In the genomic region with DNA sequence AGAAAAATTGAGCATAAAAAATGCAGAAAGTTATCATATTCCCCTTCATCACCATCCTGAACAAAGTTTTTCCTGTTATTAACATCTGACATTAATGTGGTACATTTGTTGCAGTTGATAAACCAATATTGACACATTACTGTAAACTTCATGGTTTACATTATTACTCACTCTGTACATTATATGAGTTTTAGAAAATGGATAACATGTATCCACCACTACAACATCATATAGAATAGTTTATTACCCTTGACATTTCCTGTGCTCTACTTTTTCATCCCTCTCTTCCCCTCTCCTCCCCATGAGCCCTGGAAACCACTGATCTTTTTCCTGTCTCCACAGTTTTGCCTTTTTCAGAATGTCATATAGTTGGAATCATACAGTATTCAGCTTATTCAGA, we compare ENCODE assay signal across 32 cellular contexts.
DNase-seq lines count a peak whose midpoint lies in the region; ATAC-seq, FAIRE-seq and TF ChIP-seq lines count a peak whose summit lies in the region.
"Had no signal": no experiment of that assay in that cellular context is flagged by ENCODE, and none has a peak within 500 bp of the region (broad histone marks: within the 10 kb centered on the region; RNA-seq: fewer than 3 reads in every experiment).

No MANE protein-coding gene starts in this region.

- H3K9me3 ChIP-seq in PC-3 (ENCODE audit: low read length) (no peaks in the 10 kb centered on the region), transverse colon (peaks cover 0 to 2% of the 10 kb centered on the region in 2 donors)
- H3K9me3 ChIP-seq: A549, BE2C, BLaER1, Caco-2 had no signal

- intact Hi-C loops in PC-3 (cut with micrococcal nuclease) (no loop called here), transverse colon (cut with DNase I; ENCODE audit: low total_unique reads) (no loop called here)

- no peaks in the 10 kb centered on the region for H3K9me2 ChIP-seq in PC-3 (replicated peaks; ENCODE audit: low read length)

- H3K4me1 ChIP-seq in PC-3 (ENCODE audit: insufficient read depth, low read length) = no peaks in the 10 kb centered on the region
- no peaks in the 10 kb centered on the region for H3K4me1 ChIP-seq in transverse colon
- H3K4me1 ChIP-seq: A549; BLaER1; BLaER1 treated with 17β-estradiol and CSF1 and Interleukin-3, amounts not matched to agents 10 nM and 100 nM; Caco-2 had no signal

- in situ Hi-C loops in transverse colon (cut with MboI; ENCODE audit: low pct_ligation_motif_present in 1 of 4, low pct_unique_long_range_greater_than_20kb in 1 of 4, low sequenced_read_pairs in 3 of 4) = no loop called here

- no peak overlapping the region for H2AFZ ChIP-seq in PC-3 (ENCODE audit: low read length)

- TF ChIP-seq POLR2A in GM12891 (IDR thresholded peaks at IDR 0.05; ENCODE audit: low read depth, low read length) (no peak), transverse colon (IDR thresholded peaks at IDR 0.05) (no peak)

- POLR2A ChIA-PET in PC-3 (lab: Charles Lee; ENCODE audit: unreplicated experiment) = no interaction called here

- no peak for FAIRE-seq in GM12891 (lab: Jason Lieb, UNC)
- FAIRE-seq: A204.1, A549, D721Med had no signal

- CTCF ChIA-PET in PC-3 (lab: Charles Lee) = no interaction called here

- H3K4me3 ChIP-seq in PC-3 (ENCODE audit: low read length) (no peak overlapping the region), transverse colon (no peak overlapping the region)
- H3K4me3 ChIP-seq: A549; BLaER1; BLaER1 treated with 17β-estradiol and CSF1 and Interleukin-3, amounts not matched to agents 10 nM and 100 nM had no signal

- BruUV-seq in PC-3 (replicated peaks; lab: Mats Ljungman, UMichigan) = no TSS peak

- peak; percentile 99 for ATAC-seq in PC-3
- ATAC-seq: A549; CD8-positive, alpha-beta T cell had no signal

- H3K27ac ChIP-seq in PC-3 (ENCODE audit: low read length) (no peak overlapping the region), transverse colon (no peak overlapping the region)
- H3K27ac ChIP-seq: 22Rv1; A549; BLaER1; BLaER1 treated with 17β-estradiol and CSF1 and Interleukin-3, amounts not matched to agents 10 nM and 100 nM; C4-2B had no signal

- H3K27me3 ChIP-seq in PC-3 (ENCODE audit: low read length) (no peaks in the 10 kb centered on the region), transverse colon (no peaks in the 10 kb centered on the region)
- H3K27me3 ChIP-seq: BE2C; BLaER1; BLaER1 treated with 17β-estradiol and CSF1 and Interleukin-3, amounts not matched to agents 10 nM and 100 nM had no signal

- H3K36me3 ChIP-seq in PC-3 (ENCODE audit: low read depth, low read length) (no peaks in the 10 kb centered on the region), transverse colon (no peaks in the 10 kb centered on the region)
- H3K36me3 ChIP-seq: BE2C; BLaER1; BLaER1 treated with 17β-estradiol and CSF1 and Interleukin-3, amounts not matched to agents 10 nM and 100 nM had no signal

- H3K9ac ChIP-seq in PC-3 (ENCODE audit: low read length) = no peak overlapping the region
- H3K9ac ChIP-seq: BLaER1; BLaER1 treated with 17β-estradiol and CSF1 and Interleukin-3, amounts not matched to agents 10 nM and 100 nM had no signal

- no peak for TF ChIP-seq CTCF in PC-3 (conservative IDR thresholded peaks at IDR 0.05; ENCODE audit: low read depth, low read length)
- TF ChIP-seq CTCF in transverse colon (IDR thresholded peaks at IDR 0.05) = no peak

- H3K79me2 ChIP-seq in PC-3 (ENCODE audit: low read length) = no peaks in the 10 kb centered on the region

- peak; percentile 47 for DNase-seq in DMS53 (lab: John Stamatoyannopoulos, UW)
- peak; percentile 29 for DNase-seq in DMS53 treated with DMSO at 0.1 percent for 48 hours (lab: John Stamatoyannopoulos, UW; ENCODE audit: unreplicated experiment)
- peak; percentile 36 for DNase-seq in PC-3
- no peak for DNase-seq in GM12891 (ENCODE audit: insufficient read length, low spot score)
- no peak for DNase-seq in transverse colon
- no peak for DNase-seq in NCI-H1048 (lab: John Stamatoyannopoulos, UW)
- DNase-seq: 8988T; ACHN; AML-193; BE2C; C1 segment of cervical spinal cord; Caco-2; Calu3; CD4-positive, alpha-beta memory T cell; CD4-positive, alpha-beta T cell; CD4-positive, CD25-positive, alpha-beta regulatory T cell; CD8-positive, alpha-beta memory T cell; CD8-positive, alpha-beta T cell; COR-L47; DMS 273 treated with DMSO at 0.1 percent for 48 hours; DMS153; DMS79; DMS79 treated with DMSO at 0.1 percent for 48 hours; DND-41; EL had no signal

- H4K20me1 ChIP-seq in PC-3 (ENCODE audit: low read length) = no peaks in the 10 kb centered on the region
- H4K20me1 ChIP-seq: BLaER1; BLaER1 treated with 17β-estradiol and CSF1 and Interleukin-3, amounts not matched to agents 10 nM and 100 nM had no signal

- no peak for TF ChIP-seq EP300 in transverse colon (IDR thresholded peaks at IDR 0.05; ENCODE audit: low read depth)

- no peak overlapping the region for H3K4me2 ChIP-seq in PC-3 (ENCODE audit: low read length)
- H3K4me2 ChIP-seq: A549; BLaER1; BLaER1 treated with 17β-estradiol and CSF1 and Interleukin-3, amounts not matched to agents 10 nM and 100 nM had no signal

- no peaks in the 10 kb centered on the region for H3F3A ChIP-seq in PC-3 (ENCODE audit: low read length, unreplicated experiment)

TF ChIP-seq in GM12891, 5 proteins besides CTCF, POLR2A, EP300 and RAD21:
- no peak for TF ChIP-seq POU2F2 (IDR thresholded peaks at IDR 0.05; ENCODE audit: low read depth, low read length)

Comparison
In these comparisons a context has a peak if more than half of its experiments do, and no peak if none do; other contexts are left out.
1. DNase-seq: peak in DMS53 (single experiment), DMS53 treated with DMSO at 0.1 percent for 48 hours (single experiment) and PC-3 (single experiment); none in GM12891 (single experiment), transverse colon (single experiment) and NCI-H1048 (single experiment).